ENCODE assay signal across 33 cellular contexts in the genomic region with DNA sequence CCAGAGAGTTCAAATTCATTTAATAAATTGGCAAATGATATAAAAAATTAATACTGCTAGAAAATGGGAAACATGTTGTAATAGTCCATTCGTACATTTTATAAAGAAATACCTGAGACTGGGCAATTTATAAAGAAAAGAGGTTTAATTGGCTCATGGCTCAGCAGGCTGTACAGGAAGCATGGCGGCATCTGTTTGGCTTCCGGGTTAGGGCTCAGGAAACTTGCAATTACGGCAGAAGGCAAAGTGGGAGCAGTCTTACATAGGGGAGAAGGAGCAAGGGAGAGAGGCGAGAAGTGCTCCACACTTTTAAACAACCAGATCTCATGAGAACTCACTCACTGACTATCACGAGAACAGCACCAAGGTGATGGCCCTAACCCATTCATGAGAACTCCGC.
DNase-seq lines count a peak whose midpoint lies in the region; ATAC-seq, FAIRE-seq and TF ChIP-seq lines count a peak whose summit lies in the region.
"Had no signal": no experiment of that assay in that cellular context is flagged by ENCODE, and none has a peak within 500 bp of the region (broad histone marks: within the 10 kb centered on the region; RNA-seq: fewer than 3 reads in every experiment).

No MANE protein-coding gene starts in this region.

- 4% methylated on average over 6 of the region's 7 CpGs for WGBS in HepG2 (ENCODE audit: low lambda C conversion rate)
- WGBS in right lobe of liver (ENCODE audit: insufficient coverage, low coverage, low lambda C conversion rate, missing lambda C conversion rate), result 69% methylated on average over 7 of the region's 7 CpGs

- ATAC-seq in HepG2 (no peak), right lobe of liver (no peak)
- ATAC-seq: A549; CD8-positive, alpha-beta T cell had no signal

- no peak for TF ChIP-seq RAD21 in HepG2 (CRISPR knock-in tag; IDR thresholded peaks at IDR 0.05)

- H3K27me3 ChIP-seq in HepG2 (ENCODE audit: control insufficient read depth in 1 of 2, insufficient read depth in 2 of 2, low read length in 2 of 2), result no peaks in the 10 kb centered on the region
- no peaks in the 10 kb centered on the region for H3K27me3 ChIP-seq in right lobe of liver
- H3K27me3 ChIP-seq: BE2C; BLaER1; BLaER1 treated with 17β-estradiol and CSF1 and Interleukin-3, amounts not matched to agents 10 nM and 100 nM had no signal

- CTCF ChIA-PET in HepG2 (lab: Yijun Ruan, JAX; ENCODE audit: low intra/inter-chr PET ratio, low total read pairs), result no interaction called here

- H3K4me1 ChIP-seq in HepG2 (ENCODE audit: insufficient read depth, low read length) (no peaks in the 10 kb centered on the region), right lobe of liver (no peaks in the 10 kb centered on the region)
- H3K4me1 ChIP-seq: A549; BLaER1; BLaER1 treated with 17β-estradiol and CSF1 and Interleukin-3, amounts not matched to agents 10 nM and 100 nM; Caco-2 had no signal

- POLR2A ChIA-PET in HepG2 (lab: Yijun Ruan, JAX), result no interaction called here

- H3K36me3 ChIP-seq in HepG2 (replicated peaks in 1 of 2; ENCODE audit: control insufficient read depth in 1 of 2, insufficient read depth in 2 of 2, low read length in 2 of 2), result no peaks in the 10 kb centered on the region
- no peaks in the 10 kb centered on the region for H3K36me3 ChIP-seq in right lobe of liver
- H3K36me3 ChIP-seq: BE2C; BLaER1; BLaER1 treated with 17β-estradiol and CSF1 and Interleukin-3, amounts not matched to agents 10 nM and 100 nM had no signal

- intact Hi-C loops in HepG2 (cut with micrococcal nuclease; ENCODE audit: unreplicated experiment), result no loop called here
- intact Hi-C loops in right lobe of liver (cut with DNase I), result no loop called here

- in situ Hi-C loops in HepG2 (cut with HindIII; ENCODE audit: extremely low pct_ligation_motif_present, low pct_unique_long_range_greater_than_20kb), result no loop called here

- FAIRE-seq in HepG2 (lab: Jason Lieb, UNC), result no peak
- FAIRE-seq: A204.1, A549, D721Med had no signal

- no peaks in the 10 kb centered on the region for H3K79me2 ChIP-seq in HepG2 (ENCODE audit: insufficient read depth, low read length)

- H3K4me3 ChIP-seq in HepG2 (replicated peaks in 1 of 3; ENCODE audit: insufficient read depth in 1 of 3, low read depth in 2 of 3, low read length in 3 of 3) (no peak overlapping the region), right lobe of liver (no peak overlapping the region)
- H3K4me3 ChIP-seq: A549; BLaER1; BLaER1 treated with 17β-estradiol and CSF1 and Interleukin-3, amounts not matched to agents 10 nM and 100 nM had no signal

- no peak overlapping the region for H3K9ac ChIP-seq in HepG2 (ENCODE audit: insufficient read depth, low read depth, low read length)
- H3K9ac ChIP-seq: BLaER1; BLaER1 treated with 17β-estradiol and CSF1 and Interleukin-3, amounts not matched to agents 10 nM and 100 nM had no signal

- TF ChIP-seq EP300 in HepG2 (IDR thresholded peaks at IDR 0.05; ENCODE audit: low read depth in 2 of 2, low read length in 2 of 2), result no peak
- no peak for TF ChIP-seq EP300 in HepG2 (CRISPR knock-in tag; IDR thresholded peaks at IDR 0.05; ENCODE audit: borderline replicate concordance)

- H3K4me2 ChIP-seq in HepG2 (ENCODE audit: low read depth, low read length), result peak overlapping the region; percentile 32; the same call in 1 of the 2 replicates
- H3K4me2 ChIP-seq: A549; BLaER1; BLaER1 treated with 17β-estradiol and CSF1 and Interleukin-3, amounts not matched to agents 10 nM and 100 nM had no signal

- H4K20me1 ChIP-seq in HepG2 (ENCODE audit: insufficient read depth, low read length), result no peaks in the 10 kb centered on the region
- H4K20me1 ChIP-seq: BLaER1; BLaER1 treated with 17β-estradiol and CSF1 and Interleukin-3, amounts not matched to agents 10 nM and 100 nM had no signal

- TF ChIP-seq POLR2A in HepG2 (IDR thresholded peaks at IDR 0.05; ENCODE audit: insufficient read depth in 1 of 2, low read depth in 2 of 2, low read length in 2 of 2) (no peak), right lobe of liver (IDR thresholded peaks at IDR 0.05) (no peak)

- H2AFZ ChIP-seq in HepG2 (ENCODE audit: low read length), result no peak overlapping the region

- H3K27ac ChIP-seq in HepG2 (ENCODE audit: extremely low read length, insufficient read depth, low read length) (no peak overlapping the region), right lobe of liver (no peak overlapping the region)
- H3K27ac ChIP-seq: 22Rv1; A549; BLaER1; BLaER1 treated with 17β-estradiol and CSF1 and Interleukin-3, amounts not matched to agents 10 nM and 100 nM; C4-2B had no signal

- no peak for TF ChIP-seq CTCF in HepG2 (CRISPR knock-in tag; IDR thresholded peaks at IDR 0.05)
- no peak for TF ChIP-seq CTCF in right lobe of liver (IDR thresholded peaks at IDR 0.05)

- DNase-seq in NCI-H82 (lab: John Stamatoyannopoulos, UW) (peak; percentile 13), NCI-H82 treated with DMSO at 0.1 percent for 48 hours (lab: John Stamatoyannopoulos, UW; ENCODE audit: unreplicated experiment) (no peak), HepG2 (ENCODE audit: low spot score) (no peak), right lobe of liver (no peak), NCI-H69 (lab: John Stamatoyannopoulos, UW) (peak; percentile 5), SHP77 (lab: John Stamatoyannopoulos, UW) (no peak)
- DNase-seq: 8988T; ACHN; AML-193; BE2C; C1 segment of cervical spinal cord; Caco-2; Calu3; CD4-positive, alpha-beta memory T cell; CD4-positive, alpha-beta T cell; CD4-positive, CD25-positive, alpha-beta regulatory T cell; CD8-positive, alpha-beta memory T cell; CD8-positive, alpha-beta T cell; COR-L47; DMS 273 treated with DMSO at 0.1 percent for 48 hours; DMS153; DMS53; DMS79; DMS79 treated with DMSO at 0.1 percent for 48 hours; DND-41; EL had no signal

- BruUV-seq in HepG2 (replicated peaks; lab: Mats Ljungman, UMichigan), result no TSS peak

- H3K9me3 ChIP-seq in HepG2 (ENCODE audit: low read length), result no peaks in the 10 kb centered on the region
- no peaks in the 10 kb centered on the region for H3K9me3 ChIP-seq in right lobe of liver
- H3K9me3 ChIP-seq: A549; BE2C; BLaER1; BLaER1 treated with 17β-estradiol and CSF1 and Interleukin-3, amounts not matched to agents 10 nM and 100 nM; Caco-2 had no signal

TF ChIP-seq in HepG2, 621 proteins besides CTCF, POLR2A, EP300 and RAD21:
- TF ChIP-seq ZNF761 (CRISPR knock-in tag; conservative IDR thresholded peaks at IDR 0.05) (no peak), ZNF326 (CRISPR knock-in tag; IDR thresholded peaks at IDR 0.05; ENCODE audit: borderline replicate concordance) (no peak), ZNF737 (CRISPR knock-in tag; IDR thresholded peaks at IDR 0.05; ENCODE audit: borderline replicate concordance) (no peak), ZNF773 (CRISPR knock-in tag; IDR thresholded peaks at IDR 0.05; ENCODE audit: borderline replicate concordance) (no peak), GABPA (IDR thresholded peaks at IDR 0.05; ENCODE audit: low read depth, low read length) (peak; percentile 25; the same call in 1 of the 2 replicates), GABPA (CRISPR knock-in tag; IDR thresholded peaks at IDR 0.05; ENCODE audit: low read depth) (peak; percentile 71), ZNF674 (CRISPR knock-in tag; IDR thresholded peaks at IDR 0.05; ENCODE audit: low read depth) (no peak), NR2C2 (CRISPR knock-in tag; IDR thresholded peaks at IDR 0.05; ENCODE audit: borderline replicate concordance) (peak; percentile 82), ZNF350 (CRISPR knock-in tag; IDR thresholded peaks at IDR 0.05; ENCODE audit: borderline replicate concordance, low read depth) (no peak), GABPB1 (CRISPR knock-in tag; IDR thresholded peaks at IDR 0.05) (peak; percentile 60; the same call in 1 of the 2 replicates), ZNF660 (CRISPR knock-in tag; IDR thresholded peaks at IDR 0.05; ENCODE audit: borderline replicate concordance, low read depth) (no peak), ZNF468 (CRISPR knock-in tag; IDR thresholded peaks at IDR 0.05) (no peak), FOSL1 (CRISPR knock-in tag; IDR thresholded peaks at IDR 0.05; ENCODE audit: borderline replicate concordance) (no peak), ZNF839 (CRISPR knock-in tag; IDR thresholded peaks at IDR 0.05; ENCODE audit: borderline replicate concordance) (no peak), HOXA7 (CRISPR knock-in tag; IDR thresholded peaks at IDR 0.05) (no peak)
- TF ChIP-seq, protein P1, sequence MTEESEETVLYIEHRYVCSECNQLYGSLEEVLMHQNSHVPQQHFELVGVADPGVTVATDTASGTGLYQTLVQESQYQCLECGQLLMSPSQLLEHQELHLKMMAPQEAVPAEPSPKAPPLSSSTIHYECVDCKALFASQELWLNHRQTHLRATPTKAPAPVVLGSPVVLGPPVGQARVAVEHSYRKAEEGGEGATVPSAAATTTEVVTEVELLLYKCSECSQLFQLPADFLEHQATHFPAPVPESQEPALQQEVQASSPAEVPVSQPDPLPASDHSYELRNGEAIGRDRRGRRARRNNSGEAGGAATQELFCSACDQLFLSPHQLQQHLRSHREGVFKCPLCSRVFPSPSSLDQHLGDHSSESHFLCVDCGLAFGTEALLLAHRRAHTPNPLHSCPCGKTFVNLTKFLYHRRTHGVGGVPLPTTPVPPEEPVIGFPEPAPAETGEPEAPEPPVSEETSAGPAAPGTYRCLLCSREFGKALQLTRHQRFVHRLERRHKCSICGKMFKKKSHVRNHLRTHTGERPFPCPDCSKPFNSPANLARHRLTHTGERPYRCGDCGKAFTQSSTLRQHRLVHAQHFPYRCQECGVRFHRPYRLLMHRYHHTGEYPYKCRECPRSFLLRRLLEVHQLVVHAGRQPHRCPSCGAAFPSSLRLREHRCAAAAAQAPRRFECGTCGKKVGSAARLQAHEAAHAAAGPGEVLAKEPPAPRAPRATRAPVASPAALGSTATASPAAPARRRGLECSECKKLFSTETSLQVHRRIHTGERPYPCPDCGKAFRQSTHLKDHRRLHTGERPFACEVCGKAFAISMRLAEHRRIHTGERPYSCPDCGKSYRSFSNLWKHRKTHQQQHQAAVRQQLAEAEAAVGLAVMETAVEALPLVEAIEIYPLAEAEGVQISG (CRISPR knock-in tag; IDR thresholded peaks at IDR 0.05), result no peak
- TF ChIP-seq, protein P2, sequence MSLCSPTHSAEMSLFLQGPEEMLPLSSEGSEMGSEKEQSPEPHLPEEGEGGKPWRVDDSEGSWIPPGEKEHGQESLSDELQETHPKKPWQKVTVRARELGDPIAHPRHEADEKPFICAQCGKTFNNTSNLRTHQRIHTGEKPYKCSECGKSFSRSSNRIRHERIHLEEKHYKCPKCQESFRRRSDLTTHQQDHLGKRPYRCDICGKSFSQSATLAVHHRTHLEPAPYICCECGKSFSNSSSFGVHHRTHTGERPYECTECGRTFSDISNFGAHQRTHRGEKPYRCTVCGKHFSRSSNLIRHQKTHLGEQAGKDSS (CRISPR knock-in tag; IDR thresholded peaks at IDR 0.05; ENCODE audit: borderline replicate concordance, low read depth), result no peak

Comparison
In these comparisons a context has a peak if more than half of its experiments do, and no peak if none do; other contexts are left out.
1. DNase-seq: peak in NCI-H82 (single experiment) and NCI-H69 (single experiment); none in NCI-H82 treated with DMSO at 0.1 percent for 48 hours (single experiment), HepG2 (single experiment), right lobe of liver (0 of 3) and SHP77 (0 of 2).